In genomic region chr2:178280261-178280852, GRCh38 we compare ENCODE assay signal across 8 cellular contexts.
DNase-seq lines count a peak whose midpoint lies in the region; ATAC-seq and TF ChIP-seq lines count a peak whose summit lies in the region.

No MANE protein-coding gene starts in this region.

- DNase-seq in NCI-H187 treated with DMSO at 0.1 percent for 48 hours (lab: John Stamatoyannopoulos, UW): peak; percentile 2
- no peak for DNase-seq in NCI-H187 (lab: John Stamatoyannopoulos, UW)
- DNase-seq in RWPE2 (ENCODE audit: low spot score): no peak
- peak; percentile 8 for DNase-seq in effector CD4-positive, alpha-beta T cell
- peak; percentile 49 for DNase-seq in mucosa of gallbladder (ENCODE audit: low spot score)
- DNase-seq in posterior vena cava (ENCODE audit: low spot score): no peak

- H3K36me3 ChIP-seq in RWPE2 (ENCODE audit: low read depth): no peaks in the 10 kb centered on the region

- intact Hi-C loops in posterior vena cava (cut with DNase I): loop anchor here (2.0 to 5.0 kb wide), 2 partner anchors 148 kb away; no protein-coding TSS in a partner anchor

- peaks cover 41% of the 10 kb centered on the region for H3K4me1 ChIP-seq in RWPE2 (ENCODE audit: insufficient read depth, poor library complexity, severe bottlenecking)

- H3K9me3 ChIP-seq in RWPE2 (ENCODE audit: severe bottlenecking): no peaks in the 10 kb centered on the region

- peak overlapping the region; percentile 50 for H3K27ac ChIP-seq in RWPE2 (ENCODE audit: poor library complexity, severe bottlenecking)

- ATAC-seq in GM19324 (IDR thresholded peaks at IDR 0.05; ENCODE audit: low FRiP score, unreplicated experiment) (peak; percentile 62), HG03520 (IDR thresholded peaks at IDR 0.05; ENCODE audit: unreplicated experiment) (peak; percentile 86), RWPE2 (ENCODE audit: low read depth) (no peak)

- H3K27me3 ChIP-seq in RWPE2 (ENCODE audit: insufficient read depth, poor library complexity, severe bottlenecking): no peaks in the 10 kb centered on the region

- peak; percentile 64 for TF ChIP-seq CTCF in RWPE2 (IDR thresholded peaks at IDR 0.05; ENCODE audit: poor library complexity, severe bottlenecking)

- no peak overlapping the region for H3K4me3 ChIP-seq in RWPE2 (ENCODE audit: severe bottlenecking)

Comparison
In these comparisons a context has a peak if more than half of its experiments do, and no peak if none do; other contexts are left out.
1. DNase-seq: peak in NCI-H187 treated with DMSO at 0.1 percent for 48 hours (single experiment), effector CD4-positive, alpha-beta T cell (single experiment) and mucosa of gallbladder (single experiment); none in NCI-H187 (0 of 2), RWPE2 (single experiment) and posterior vena cava (single experiment).